Comparison of ENCODE assay signal across 31 cellular contexts in the genomic region with DNA sequence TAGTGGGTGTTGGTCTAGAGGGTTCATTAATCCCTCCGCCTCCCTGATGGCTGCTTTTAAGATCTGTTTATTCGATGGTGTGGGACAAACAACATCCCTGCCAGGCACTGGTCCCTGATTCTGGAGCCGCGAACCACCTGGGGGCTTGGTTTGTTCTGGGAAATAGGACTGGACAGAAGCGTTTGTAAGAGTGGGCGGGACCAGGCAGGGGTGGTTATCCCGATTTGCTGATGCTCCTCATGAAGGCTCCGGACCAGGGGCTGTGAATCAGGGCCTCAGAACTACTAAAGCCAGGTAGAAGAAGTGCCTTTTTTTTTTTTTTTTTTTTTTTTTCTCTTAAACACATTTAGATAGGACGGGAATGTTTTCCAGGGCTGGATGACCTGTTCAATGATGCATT.
"Had no signal": no experiment of that assay in that cellular context is flagged by ENCODE, and none has a peak within 500 bp of the region (broad histone marks: within the 10 kb centered on the region; RNA-seq: fewer than 3 reads in every experiment).

No MANE protein-coding gene starts in this region.

- H3K4me1 Mint-ChIP-seq: activated B cell treated with CpG ODN at 0.5 μM for 24 hours; activated CD4-positive, alpha-beta memory T cell treated with anti-CD3 and anti-CD28 coated beads, Interleukin-2, amount 10 ng/mL, durations not matched to agents 7 days and 5 days; activated CD4-positive, alpha-beta T cell treated with anti-CD3 and anti-CD28 coated beads, Interleukin-2, amount 10 ng/mL, durations not matched to agents 24 days and 14 days; activated CD8-positive, alpha-beta memory T cell treated with anti-CD3 and anti-CD28 coated beads, Interleukin-2, amount 10 ng/mL, durations not matched to agents 7 days and 5 days; activated naive CD8-positive, alpha-beta T cell treated with anti-CD3 and anti-CD28 coated beads, Interleukin-2, amount 10 ng/mL, durations not matched to agents 7 days and 5 days; activated naive CD8-positive, alpha-beta T cell treated with anti-CD3 and anti-CD28 coated beads, Interleukin-2, amount 50 U/mL, for 24 hours; central memory CD8-positive, alpha-beta T cell; T-helper 17 cell had no signal

- H3K27ac ChIP-seq: ascending aorta, brain microvascular endothelial cell, breast epithelium, VCaP had no signal

- DNase-seq: activated B cell treated with CpG ODN at 0.5 μM for 24 hours; activated CD4-positive, alpha-beta memory T cell treated with anti-CD3 and anti-CD28 coated beads, Interleukin-2, amount 10 ng/mL, durations not matched to agents 7 days and 5 days; activated CD4-positive, alpha-beta T cell treated with anti-CD3 and anti-CD28 coated beads for 4 hours; activated CD4-positive, alpha-beta T cell treated with anti-CD3 and anti-CD28 coated beads, Interleukin-2, amount 10 ng/mL, durations not matched to agents 24 days and 14 days; activated CD4-positive, alpha-beta T cell treated with anti-CD3 and anti-CD28 coated beads, Interleukin-2, amount 50 U/mL, for 48 hours; activated CD4-positive, CD25-positive, alpha-beta regulatory T cell treated with anti-CD3 and anti-CD28 coated beads, Interleukin-2, amount 50 U/mL, for 72 hours; activated CD8-positive, alpha-beta memory T cell treated with anti-CD3 and anti-CD28 coated beads for 24 hours; activated CD8-positive, alpha-beta memory T cell treated with anti-CD3 and anti-CD28 coated beads, Interleukin-2, amount 10 ng/mL, durations not matched to agents 7 days and 5 days; activated CD8-positive, alpha-beta memory T cell treated with anti-CD3 and anti-CD28 coated beads, Interleukin-2, amount 50 U/mL, for 48 hours; activated CD8-positive, alpha-beta T cell treated with anti-CD3 and anti-CD28 coated beads, Interleukin-2, amount 10 ng/mL, durations not matched to agents 7 days and 5 days; activated effector memory CD4-positive, alpha-beta T cell treated with Interleukin-2 at 50 U/mL for 16 hours; activated gamma-delta T cell; activated naive CD4-positive, alpha-beta T cell treated with anti-CD3 and anti-CD28 coated beads, Interleukin-2, amount 10 ng/mL, durations not matched to agents 7 days and 5 days; activated naive CD4-positive, alpha-beta T cell treated with Interleukin-2 at 50 U/mL for 16 hours; activated naive CD8-positive, alpha-beta T cell treated with anti-CD3 and anti-CD28 coated beads, Interleukin-2, amount 10 ng/mL, durations not matched to agents 7 days and 5 days; activated naive CD8-positive, alpha-beta T cell treated with anti-CD3 and anti-CD28 coated beads, Interleukin-2, amount 50 U/mL, for 24 hours; activated T-cell treated with anti-CD3 and anti-CD28 coated beads, Interleukin-2, amount 50 U/mL, for 24 hours; activated T-cell treated with anti-CD3 and anti-CD28 coated beads, Interleukin-2, amount 50 U/mL, for 48 hours; amygdala; anterior cingulate cortex; brain microvascular endothelial cell; cerebellar nuclear complex; T-cell; T-helper 17 cell had no signal

- ATAC-seq: activated CD8-positive, alpha-beta memory T cell treated with anti-CD3 and anti-CD28 coated beads, Interleukin-2, amount 10 ng/mL, durations not matched to agents 7 days and 5 days; activated CD8-positive, alpha-beta T cell treated with anti-CD3 and anti-CD28 coated beads, Interleukin-2, amount 10 ng/mL, durations not matched to agents 7 days and 5 days; activated naive CD8-positive, alpha-beta T cell treated with anti-CD3 and anti-CD28 coated beads, Interleukin-2, amount 50 U/mL, for 24 hours; T-cell; T-helper 17 cell had no signal

- H3K4me3 Mint-ChIP-seq: activated B cell treated with CpG ODN at 0.5 μM for 24 hours; activated CD4-positive, alpha-beta memory T cell treated with anti-CD3 and anti-CD28 coated beads, Interleukin-2, amount 10 ng/mL, durations not matched to agents 7 days and 5 days; activated CD4-positive, alpha-beta T cell treated with anti-CD3 and anti-CD28 coated beads, Interleukin-2, amount 10 ng/mL, durations not matched to agents 24 days and 14 days; activated CD8-positive, alpha-beta memory T cell treated with anti-CD3 and anti-CD28 coated beads, Interleukin-2, amount 10 ng/mL, durations not matched to agents 7 days and 5 days; activated CD8-positive, alpha-beta T cell treated with anti-CD3 and anti-CD28 coated beads, Interleukin-2, amount 10 ng/mL, durations not matched to agents 7 days and 5 days; activated naive CD4-positive, alpha-beta T cell treated with anti-CD3 and anti-CD28 coated beads, Interleukin-2, amount 10 ng/mL, durations not matched to agents 7 days and 5 days; activated naive CD4-positive, alpha-beta T cell treated with anti-CD3 and anti-CD28 coated beads, Interleukin-2, amount 50 U/mL, for 24 hours; activated naive CD8-positive, alpha-beta T cell; activated naive CD8-positive, alpha-beta T cell treated with anti-CD3 and anti-CD28 coated beads, Interleukin-2, amount 10 ng/mL, durations not matched to agents 7 days and 5 days; activated naive CD8-positive, alpha-beta T cell treated with anti-CD3 and anti-CD28 coated beads, Interleukin-2, amount 50 U/mL, for 24 hours; activated T-cell treated with anti-CD3 and anti-CD28 coated beads, Interleukin-2, amount 50 U/mL, for 24 hours; central memory CD8-positive, alpha-beta T cell; T-cell; T-helper 17 cell had no signal

- H3K27me3 ChIP-seq: ascending aorta, brain microvascular endothelial cell had no signal

- H3K9me3 Mint-ChIP-seq: activated B cell treated with CpG ODN at 0.5 μM for 24 hours; activated CD4-positive, alpha-beta T cell treated with anti-CD3 and anti-CD28 coated beads, Interleukin-2, amount 10 ng/mL, durations not matched to agents 24 days and 14 days; activated naive CD4-positive, alpha-beta T cell treated with anti-CD3 and anti-CD28 coated beads, Interleukin-2, amount 50 U/mL, for 24 hours; activated naive CD8-positive, alpha-beta T cell treated with anti-CD3 and anti-CD28 coated beads, Interleukin-2, amount 10 ng/mL, durations not matched to agents 7 days and 5 days; activated naive CD8-positive, alpha-beta T cell treated with anti-CD3 and anti-CD28 coated beads, Interleukin-2, amount 50 U/mL, for 24 hours; activated T-cell treated with anti-CD3 and anti-CD28 coated beads, Interleukin-2, amount 50 U/mL, for 24 hours; activated T-helper 2 cell treated with anti-CD3 and anti-CD28 coated beads, Interferon-gamma antibody, Interleukin-2, Interleukin-4, amounts not matched to agents 10 μg/mL and 5 μg/mL and 100 μg/mL, durations not matched to agents 14 hours and 24 hours and 36 hours; central memory CD8-positive, alpha-beta T cell had no signal

- H3K9me3 ChIP-seq: ascending aorta, breast epithelium had no signal

- H3K4me3 ChIP-seq: ascending aorta, breast epithelium had no signal

- H3K27ac Mint-ChIP-seq: activated B cell treated with CpG ODN at 0.5 μM for 24 hours; activated CD4-positive, alpha-beta memory T cell treated with anti-CD3 and anti-CD28 coated beads, Interleukin-2, amount 10 ng/mL, durations not matched to agents 7 days and 5 days; activated CD4-positive, alpha-beta T cell treated with anti-CD3 and anti-CD28 coated beads, Interleukin-2, amount 10 ng/mL, durations not matched to agents 24 days and 14 days; activated CD8-positive, alpha-beta memory T cell treated with anti-CD3 and anti-CD28 coated beads, Interleukin-2, amount 10 ng/mL, durations not matched to agents 7 days and 5 days; activated CD8-positive, alpha-beta T cell treated with anti-CD3 and anti-CD28 coated beads, Interleukin-2, amount 10 ng/mL, durations not matched to agents 7 days and 5 days; activated naive CD4-positive, alpha-beta T cell treated with anti-CD3 and anti-CD28 coated beads, Interleukin-2, amount 10 ng/mL, durations not matched to agents 7 days and 5 days; activated naive CD4-positive, alpha-beta T cell treated with anti-CD3 and anti-CD28 coated beads, Interleukin-2, amount 50 U/mL, for 24 hours; activated naive CD8-positive, alpha-beta T cell; activated naive CD8-positive, alpha-beta T cell treated with anti-CD3 and anti-CD28 coated beads, Interleukin-2, amount 10 ng/mL, durations not matched to agents 7 days and 5 days; activated naive CD8-positive, alpha-beta T cell treated with anti-CD3 and anti-CD28 coated beads, Interleukin-2, amount 50 U/mL, for 24 hours; activated T-cell treated with anti-CD3 and anti-CD28 coated beads, Interleukin-2, amount 50 U/mL, for 24 hours; activated T-helper 2 cell treated with anti-CD3 and anti-CD28 coated beads, Interferon-gamma antibody, Interleukin-2, Interleukin-4, amounts not matched to agents 10 μg/mL and 5 μg/mL and 100 μg/mL, durations not matched to agents 14 hours and 24 hours and 36 hours; T-cell; T-helper 17 cell had no signal

- H3K36me3 ChIP-seq: ascending aorta, brain microvascular endothelial cell, breast epithelium had no signal

- H3K36me3 Mint-ChIP-seq: activated CD8-positive, alpha-beta memory T cell treated with anti-CD3 and anti-CD28 coated beads, Interleukin-2, amount 10 ng/mL, durations not matched to agents 7 days and 5 days; activated naive CD4-positive, alpha-beta T cell treated with anti-CD3 and anti-CD28 coated beads, Interleukin-2, amount 10 ng/mL, durations not matched to agents 7 days and 5 days; activated naive CD4-positive, alpha-beta T cell treated with anti-CD3 and anti-CD28 coated beads, Interleukin-2, amount 50 U/mL, for 24 hours; activated naive CD8-positive, alpha-beta T cell; activated naive CD8-positive, alpha-beta T cell treated with anti-CD3 and anti-CD28 coated beads, Interleukin-2, amount 10 ng/mL, durations not matched to agents 7 days and 5 days; T-cell had no signal

- H3K4me1 ChIP-seq: ascending aorta, breast epithelium had no signal

- H3K27me3 Mint-ChIP-seq: activated naive CD8-positive, alpha-beta T cell treated with anti-CD3 and anti-CD28 coated beads, Interleukin-2, amount 10 ng/mL, durations not matched to agents 7 days and 5 days had no signal
